In genomic region chr5:3522491-3522890, GRCh38 we compare ENCODE assay signal across 21 cellular contexts.
"Had no signal": no experiment of that assay in that cellular context is flagged by ENCODE, and none has a peak within 500 bp of the region (broad histone marks: within the 10 kb centered on the region; RNA-seq: fewer than 3 reads in every experiment).

No MANE protein-coding gene starts in this region.

- ATAC-seq: effector memory CD8-positive, alpha-beta T cell; esophagus mucosa; foreskin keratinocyte; gastrocnemius medialis; gastroesophageal sphincter; heart left ventricle; heart right ventricle had no signal

- DNase-seq: colonic mucosa; cortex of kidney; dermis blood vessel endothelial cell; dorsolateral prefrontal cortex; effector CD4-positive, alpha-beta T cell; effector CD8-positive, alpha-beta T cell; effector memory CD4-positive, alpha-beta T cell; effector memory CD8-positive, alpha-beta T cell; endodermal cell; erythroblast; esophagus squamous epithelium; foreskin fibroblast; foreskin keratinocyte; foreskin melanocyte; gastrocnemius medialis; glutamatergic neuron; head of caudate nucleus; heart left ventricle; heart right ventricle had no signal
